14 cellular contexts compared by ENCODE assay signal in the genomic region with DNA sequence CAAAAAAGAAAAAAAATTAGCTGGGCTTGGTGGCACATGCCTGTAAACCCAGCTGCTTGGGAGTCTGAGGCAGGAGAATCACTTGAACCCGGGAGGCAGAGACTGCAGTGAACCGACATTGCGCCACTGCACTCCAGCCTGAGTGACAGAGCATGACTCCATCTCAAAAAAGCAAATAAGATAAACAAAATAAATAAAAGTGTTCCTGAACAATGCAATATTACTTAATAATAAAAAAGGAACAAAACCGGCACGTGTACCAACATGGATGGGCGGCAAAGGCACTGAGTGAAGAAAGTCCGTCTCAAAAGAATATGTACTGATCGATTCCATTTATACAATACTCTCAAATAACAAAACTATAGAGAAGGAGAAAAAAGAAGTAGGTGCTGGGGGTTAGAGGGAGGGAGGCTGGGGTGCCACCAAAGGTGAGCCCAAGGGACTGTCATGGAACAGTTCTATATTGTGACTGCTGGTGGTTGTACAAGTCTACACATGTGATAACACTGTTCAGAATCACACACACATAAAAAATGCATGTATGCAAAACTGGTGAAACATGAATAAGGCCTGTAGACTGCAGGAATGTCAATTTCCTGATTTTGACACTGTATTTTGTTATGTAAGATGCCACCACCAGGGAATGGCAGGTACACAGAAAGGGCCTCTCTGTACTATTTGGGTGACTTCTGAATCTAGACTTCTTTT. TPM values are rescaled to one million over a fixed set of nuclear protein-coding genes. Genes with fewer than 3 reads are reported as not detected.
DNase-seq lines count a peak whose midpoint lies in the region; ATAC-seq and TF ChIP-seq lines count a peak whose summit lies in the region.
"Had no signal": no experiment of that assay in that cellular context is flagged by ENCODE, and none has a peak within 500 bp of the region (broad histone marks: within the 10 kb centered on the region; RNA-seq: fewer than 3 reads in every experiment).

No MANE protein-coding gene starts in this region.

- H3K4me2 ChIP-seq in mammary epithelial cell (ENCODE audit: insufficient read depth, low read depth, low read length) = no peak overlapping the region
- H3K4me2 ChIP-seq: BLaER1, GM23338 had no signal

- H3K27me3 Mint-ChIP-seq in MCF 10A (ENCODE audit: insufficient read depth, unreplicated experiment) (no peaks in the 10 kb centered on the region), nephron progenitor cell (ENCODE audit: low read depth, poor library complexity) (no peaks in the 10 kb centered on the region)
- no peaks in the 10 kb centered on the region for H3K27me3 Mint-ChIP-seq in CD4-positive, alpha-beta T cell

- no peaks in the 10 kb centered on the region for H3K27me3 ChIP-seq in mammary epithelial cell (ENCODE audit: insufficient read depth, low read length)
- no peaks in the 10 kb centered on the region for H3K27me3 ChIP-seq in CD4-positive, alpha-beta T cell (ENCODE audit: control insufficient read depth, insufficient read depth, low read length)
- H3K27me3 ChIP-seq: BLaER1 had no signal

- H3K27ac ChIP-seq in mammary epithelial cell (ENCODE audit: insufficient read depth, low read depth, low read length) = no peak overlapping the region
- no peak overlapping the region for H3K27ac ChIP-seq in CD4-positive, alpha-beta T cell (ENCODE audit: low read depth, low read length)
- H3K27ac ChIP-seq: 22Rv1, BLaER1 had no signal

- intact Hi-C loops in MCF 10A (cut with micrococcal nuclease) = no loop called here
- intact Hi-C loops in mammary epithelial cell (cut with micrococcal nuclease) = no loop called here
- intact Hi-C loops in CD4-positive, alpha-beta T cell (cut with DNase I, micrococcal nuclease) = no loop called here

- H3K4me1 ChIP-seq in mammary epithelial cell (ENCODE audit: insufficient read depth, low read length) = peaks cover 27% of the 10 kb centered on the region
- H3K4me1 ChIP-seq: BLaER1 had no signal

- no peaks in the 10 kb centered on the region for H4K20me1 ChIP-seq in mammary epithelial cell (ENCODE audit: insufficient read depth, low read length)
- H4K20me1 ChIP-seq: BLaER1 had no signal

- H2AFZ ChIP-seq in mammary epithelial cell (ENCODE audit: low read depth, low read length) = no peak overlapping the region
- H2AFZ ChIP-seq: GM23338 had no signal

- H3K36me3 Mint-ChIP-seq in MCF 10A (ENCODE audit: insufficient read depth, unreplicated experiment) (no peaks in the 10 kb centered on the region), nephron progenitor cell (ENCODE audit: low read depth) (peaks cover 62% of the 10 kb centered on the region)
- no peaks in the 10 kb centered on the region for H3K36me3 Mint-ChIP-seq in CD4-positive, alpha-beta T cell (ENCODE audit: low read depth)
- H3K36me3 Mint-ChIP-seq: CD14-positive monocyte; CD8-positive, alpha-beta T cell had no signal

- CTCF ChIA-PET in MCF 10A (lab: Yijun Ruan, JAX) (interaction anchor here (0.6 to 4.2 kb wide), 4 partner anchors 12 to 270 kb away, joined by 3 to 46 read pairs (median 16); no protein-coding TSS in a partner anchor), mammary epithelial cell (lab: Charles Lee; ENCODE audit: low non-redundant PET) (no interaction called here)
- CTCF ChIA-PET in CD4-positive, alpha-beta T cell (lab: Charles Lee) = no interaction called here

- ATAC-seq in CD4-positive, alpha-beta T cell (ENCODE audit: poor library complexity) = no peak
- no peak for ATAC-seq in GM18907 (IDR thresholded peaks at IDR 0.05; ENCODE audit: unreplicated experiment)
- ATAC-seq: CD8-positive, alpha-beta T cell; GM23338 had no signal

- H3K9me3 ChIP-seq in mammary epithelial cell (replicated peaks; ENCODE audit: insufficient read depth, low read length) = no peaks in the 10 kb centered on the region
- no peaks in the 10 kb centered on the region for H3K9me3 ChIP-seq in CD4-positive, alpha-beta T cell (ENCODE audit: control insufficient read depth, low read length)
- H3K9me3 ChIP-seq: BLaER1 had no signal

- H3K27ac Mint-ChIP-seq in MCF 10A (ENCODE audit: low read depth, unreplicated experiment) = peak overlapping the region; percentile 29
- H3K27ac Mint-ChIP-seq in nephron progenitor cell = peak overlapping the region; percentile 69
- H3K27ac Mint-ChIP-seq in CD4-positive, alpha-beta T cell = no peak overlapping the region
- H3K27ac Mint-ChIP-seq: CD14-positive monocyte; CD8-positive, alpha-beta T cell; GM23338; IgD-negative memory B cell had no signal

- 92% methylated on average over 7 of the region's 8 CpGs for WGBS in mammary epithelial cell (ENCODE audit: low coverage, missing lambda C conversion rate)

- no TSS peak for BruUV-seq in MCF 10A (replicated peaks; lab: Mats Ljungman, UMichigan)
- BruUV-seq in mammary epithelial cell (replicated peaks; lab: Mats Ljungman, UMichigan) = no TSS peak

- no peak for TF ChIP-seq CTCF in MCF 10A (IDR thresholded peaks at IDR 0.05; ENCODE audit: unreplicated experiment)
- TF ChIP-seq CTCF in mammary epithelial cell (conservative IDR thresholded peaks at IDR 0.05 in 1 of 2, IDR thresholded peaks at IDR 0.05 in 1 of 2; ENCODE audit: extremely low read depth in 1 of 2, insufficient read depth in 1 of 2, low read depth in 1 of 2, low read length in 2 of 2) = no peak
- no peak for TF ChIP-seq CTCF in epithelial cell of esophagus (IDR thresholded peaks at IDR 0.05; ENCODE audit: insufficient read depth, low read depth, low read length, missing control alignments)
- no peak for TF ChIP-seq CTCF in nephron progenitor cell (IDR thresholded peaks at IDR 0.05)
- TF ChIP-seq CTCF in CD4-positive, alpha-beta T cell (IDR thresholded peaks at IDR 0.05) = no peak

- H3K4me1 Mint-ChIP-seq in MCF 10A (ENCODE audit: insufficient read depth, unreplicated experiment) (peaks cover 17% of the 10 kb centered on the region), nephron progenitor cell (peaks cover 76% of the 10 kb centered on the region)
- no peaks in the 10 kb centered on the region for H3K4me1 Mint-ChIP-seq in CD4-positive, alpha-beta T cell (ENCODE audit: low read depth)
- H3K4me1 Mint-ChIP-seq: IgD-negative memory B cell had no signal

- no peak overlapping the region for H3K9ac ChIP-seq in mammary epithelial cell (ENCODE audit: insufficient read depth, low read length)
- H3K9ac ChIP-seq: BLaER1 had no signal

- DNase-seq in MCF 10A (ENCODE audit: unreplicated experiment) = no peak
- no peak for DNase-seq in mammary epithelial cell
- DNase-seq in epithelial cell of esophagus (ENCODE audit: low read depth) = peak; percentile 29
- DNase-seq in nephron progenitor cell = no peak
- DNase-seq in CD4-positive, alpha-beta T cell = no peak
- no peak for DNase-seq in central memory CD4-positive, alpha-beta T cell
- DNase-seq: CD8-positive, alpha-beta T cell; HCEC 1CT had no signal

- dilution Hi-C loops in mammary epithelial cell (cut with HindIII; ENCODE audit: low sequenced_read_pairs) = no loop called here

- H3K79me2 ChIP-seq in mammary epithelial cell (ENCODE audit: insufficient read depth, low read length) = peaks cover 94% of the 10 kb centered on the region

- in situ Hi-C loops in mammary epithelial cell (cut with MboI; ENCODE audit: low sequenced_read_pairs in 2 of 2) = no loop called here

- POLR2A ChIA-PET in MCF 10A (lab: Yijun Ruan, JAX) = interaction anchor here (0.6 to 0.8 kb wide), 2 partner anchors 16 to 430 kb away, joined by 3 to 4 read pairs; a partner anchor contains a TSS
- POLR2A ChIA-PET in CD4-positive, alpha-beta T cell (lab: Charles Lee) = no interaction called here

- H3K4me3 ChIP-seq in mammary epithelial cell (replicated peaks in 1 of 3; ENCODE audit: insufficient read depth in 1 of 3, low read depth in 2 of 3, low read length in 3 of 3) (no peak overlapping the region), epithelial cell of esophagus (ENCODE audit: low read length) (no peak overlapping the region)
- H3K4me3 ChIP-seq: BLaER1, GM23338 had no signal

- no peak overlapping the region for H3K4me3 Mint-ChIP-seq in MCF 10A (ENCODE audit: unreplicated experiment)
- H3K4me3 Mint-ChIP-seq in nephron progenitor cell = no peak overlapping the region
- no peak overlapping the region for H3K4me3 Mint-ChIP-seq in CD4-positive, alpha-beta T cell
- H3K4me3 Mint-ChIP-seq: CD14-positive monocyte; CD8-positive, alpha-beta T cell; GM23338; IgD-negative memory B cell had no signal

- peaks cover 2% of the 10 kb centered on the region for H3K36me3 ChIP-seq in mammary epithelial cell (ENCODE audit: insufficient read depth, low read length)
- H3K36me3 ChIP-seq: BLaER1 had no signal

- no peaks in the 10 kb centered on the region for H3K9me3 Mint-ChIP-seq in MCF 10A (ENCODE audit: unreplicated experiment)
- peaks cover 8% of the 10 kb centered on the region for H3K9me3 Mint-ChIP-seq in nephron progenitor cell
- no peaks in the 10 kb centered on the region for H3K9me3 Mint-ChIP-seq in CD4-positive, alpha-beta T cell
- H3K9me3 Mint-ChIP-seq: CD8-positive, alpha-beta T cell; GM23338 had no signal

RNA-seq across cellular contexts. Expression of a gene that starts 15.8 kb away (rescaled TPM):
- total RNA-seq in MCF 10A (2022) (35.7 and 36.0 TPM in 2 replicates), mammary epithelial cell (10 to 100 TPM; 34.3 to 69.7 TPM)
- polyA plus RNA-seq in mammary epithelial cell = 13.1 TPM
- polyA minus RNA-seq in mammary epithelial cell = 126 TPM
- total RNA-seq in CD4-positive, alpha-beta T cell = not detected
- total RNA-seq: CD8-positive, alpha-beta T cell had no signal
- polyA plus RNA-seq: IgD-negative memory B cell had no signal

Comparison
In these comparisons a context has a peak if more than half of its experiments do, and no peak if none do; other contexts are left out.
1. RNA of a gene that starts 15.8 kb away (total RNA-seq): 34.3 to 69.7 TPM in mammary epithelial cell and 35.7 to 36.0 TPM in MCF 10A; not detected in CD4-positive, alpha-beta T cell; every median in the first group is over 10 times any median in the second.